7 cellular contexts compared by ENCODE assay signal in genomic region chr17:30332057-30332542, GRCh38. TPM values are rescaled to one million over a fixed set of nuclear protein-coding genes. Genes with fewer than 3 reads are reported as not detected.
DNase-seq lines count a peak whose midpoint lies in the region; ATAC-seq and TF ChIP-seq lines count a peak whose summit lies in the region.

No MANE protein-coding gene starts in this region.

- no peak overlapping the region for H3K27ac ChIP-seq in body of pancreas

- intact Hi-C loops in body of pancreas (cut with DNase I): loop anchor here (10.0 kb wide), 1 partner anchor 227 kb away; no protein-coding TSS in a partner anchor

- no peak overlapping the region for H3K4me3 ChIP-seq in body of pancreas

- peaks cover 15% of the 10 kb centered on the region for H3K4me1 ChIP-seq in body of pancreas

- TF ChIP-seq POLR2A in body of pancreas (IDR thresholded peaks at IDR 0.05): no peak

- WGBS in body of pancreas, 2 donors: 55 to 63% methylated on average over 4 of the region's 4 CpGs

- no peaks in the 10 kb centered on the region for H3K36me3 ChIP-seq in body of pancreas (replicated peaks in 1 of 2; ENCODE audit: insufficient read depth in 1 of 2, low read depth in 2 of 2)

- H3K9me3 ChIP-seq in body of pancreas: no peaks in the 10 kb centered on the region

- no peaks in the 10 kb centered on the region for H3K27me3 ChIP-seq in body of pancreas

- no peak for TF ChIP-seq CTCF in body of pancreas (IDR thresholded peaks at IDR 0.05)

- DNase-seq in RKO (ENCODE audit: low spot score): peak; percentile 63
- peak; percentile 44 for DNase-seq in astrocyte of the hippocampus (ENCODE audit: low read depth, low spot score)
- DNase-seq in stimulated activated CD4-positive, alpha-beta T cell treated with anti-CD3 and anti-CD28 coated beads, Interleukin-2, amount 100 ng/mL, for 24 hours: peak; percentile 47 to 60
- DNase-seq in COR-L47 (lab: John Stamatoyannopoulos, UW): no peak
- no peak for DNase-seq in HPDE6-E6E7 (ENCODE audit: extremely low spot score)
- no peak for DNase-seq in body of pancreas

- ATAC-seq in GM21529 (IDR thresholded peaks at IDR 0.05; ENCODE audit: unreplicated experiment) (peak; percentile 61), body of pancreas (no peak)

RNA-seq across cellular contexts. Expression of gene TMIGD1, which starts 1.8 kb away (rescaled TPM):
- not detected for total RNA-seq in body of pancreas

RNA-seq across cellular contexts. Expression of gene BLMH, which starts 40.4 kb away (rescaled TPM):
- 10 to 100 TPM; 18.7 to 48.1 TPM for total RNA-seq in body of pancreas

RNA-seq across cellular contexts. Expression of gene CPD, which starts 46.6 kb away (rescaled TPM):
- total RNA-seq in body of pancreas: 10 to 100 TPM; 30.0 to 68.0 TPM

Comparison
In these comparisons a context has a peak if more than half of its experiments do, and no peak if none do; other contexts are left out.
1. DNase-seq: peak in RKO (single experiment), astrocyte of the hippocampus (single experiment) and stimulated activated CD4-positive, alpha-beta T cell treated with anti-CD3 and anti-CD28 coated beads, Interleukin-2, amount 100 ng/mL, for 24 hours (2 of 2); none in COR-L47 (single experiment), HPDE6-E6E7 (single experiment) and body of pancreas (0 of 4).